In the genomic region with DNA sequence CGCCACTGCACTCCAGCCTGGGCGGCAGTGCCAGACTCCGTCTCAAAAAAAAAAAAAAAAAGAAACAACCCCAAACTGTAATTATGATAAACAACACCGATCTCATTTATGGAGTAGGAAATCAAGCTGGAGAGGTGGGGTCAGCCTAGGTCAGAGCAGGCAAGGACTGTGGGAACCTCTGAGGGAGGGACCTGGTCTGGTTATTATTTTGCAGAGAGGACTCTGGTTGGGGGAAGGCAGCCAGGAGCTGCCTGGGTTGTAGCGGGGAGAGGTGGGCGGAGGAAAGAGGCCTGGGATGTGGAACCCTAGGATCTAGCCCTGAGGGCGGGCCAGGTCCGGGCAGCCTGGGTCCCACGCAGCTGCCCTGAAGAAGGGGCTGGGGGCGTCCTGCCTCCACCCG, we compare ENCODE assay signal across 9 cellular contexts. TPM values are rescaled to one million over a fixed set of nuclear protein-coding genes. Genes with fewer than 3 reads are reported as not detected.
DNase-seq lines count a peak whose midpoint lies in the region; ATAC-seq, FAIRE-seq and TF ChIP-seq lines count a peak whose summit lies in the region.
"Had no signal": no experiment of that assay in that cellular context is flagged by ENCODE, and none has a peak within 500 bp of the region (broad histone marks: within the 10 kb centered on the region; RNA-seq: fewer than 3 reads in every experiment).

No MANE protein-coding gene starts in this region.

- H3K27ac Mint-ChIP-seq in CD4-positive, CD25-positive, alpha-beta regulatory T cell, result no peak overlapping the region

- H3K27ac ChIP-seq in CD4-positive, CD25-positive, alpha-beta regulatory T cell (ENCODE audit: insufficient read depth, low read length, poor library complexity, severe bottlenecking), result no peak overlapping the region
- no peak overlapping the region for H3K27ac ChIP-seq in OCI-LY7 (ENCODE audit: low read depth, low read length, poor library complexity, severe bottlenecking)
- no peak overlapping the region for H3K27ac ChIP-seq in duodenal mucosa (ENCODE audit: low read depth, low read length)

- POLR2A ChIA-PET in OCI-LY7 (lab: Charles Lee), result interaction anchor here (1.2 kb wide), 1 partner anchor 63 kb away, joined by 3 read pairs; no protein-coding TSS in a partner anchor

- no peaks in the 10 kb centered on the region for H3K9me3 Mint-ChIP-seq in CD4-positive, CD25-positive, alpha-beta regulatory T cell

- no peaks in the 10 kb centered on the region for H3K36me3 ChIP-seq in CD4-positive, CD25-positive, alpha-beta regulatory T cell (ENCODE audit: control insufficient read depth, insufficient read depth, low read length)
- H3K36me3 ChIP-seq in OCI-LY7 (ENCODE audit: insufficient read depth, low read length), result no peaks in the 10 kb centered on the region
- no peaks in the 10 kb centered on the region for H3K36me3 ChIP-seq in duodenal mucosa (ENCODE audit: control insufficient read depth in 1 of 2, insufficient read depth in 2 of 2, low read length in 2 of 2)

- H3K9ac ChIP-seq in duodenal mucosa (ENCODE audit: low read depth in 1 of 2, low read length in 2 of 2), result peak overlapping the region; percentile 26 to 54

- peak in 1 of 2 donors; percentile 4 for ATAC-seq in CD4-positive, CD25-positive, alpha-beta regulatory T cell (ENCODE audit: low read depth in 2 of 2)
- no peak for ATAC-seq in HG03565 (IDR thresholded peaks at IDR 0.05; ENCODE audit: unreplicated experiment)

- intact Hi-C loops in OCI-LY7 (cut with micrococcal nuclease; ENCODE audit: unreplicated experiment), result loop anchor here (1.0 kb wide), 1 partner anchor 66 kb away; no protein-coding TSS in a partner anchor

- no peaks in the 10 kb centered on the region for H3K9me2 ChIP-seq in OCI-LY7 (ENCODE audit: insufficient read depth, low read length)

- no TSS peak for BruUV-seq in OCI-LY7 (replicated peaks; lab: Mats Ljungman, UMichigan)

- peak overlapping the region; percentile 81; the same call in 1 of the 2 replicates for H2AFZ ChIP-seq in OCI-LY7 (ENCODE audit: low read length)

- no peak for TF ChIP-seq POLR2A in H54 (IDR thresholded peaks at IDR 0.05; ENCODE audit: low read depth, low read length)

- no peaks in the 10 kb centered on the region for H3K27me3 ChIP-seq in CD4-positive, CD25-positive, alpha-beta regulatory T cell (ENCODE audit: control insufficient read depth, insufficient read depth, low read length)
- no peaks in the 10 kb centered on the region for H3K27me3 ChIP-seq in duodenal mucosa (ENCODE audit: control insufficient read depth in 1 of 2, insufficient read depth in 2 of 2, low read length in 2 of 2)

- no peaks in the 10 kb centered on the region for H3K9me3 ChIP-seq in CD4-positive, CD25-positive, alpha-beta regulatory T cell (ENCODE audit: control insufficient read depth in 2 of 2, low read length in 2 of 2)
- H3K9me3 ChIP-seq in OCI-LY7 (ENCODE audit: low read length) (no peaks in the 10 kb centered on the region), duodenal mucosa (ENCODE audit: control insufficient read depth in 1 of 2, low read length in 2 of 2) (no peaks in the 10 kb centered on the region)

- CTCF ChIA-PET in OCI-LY7 (lab: Charles Lee; ENCODE audit: unreplicated experiment), result interaction anchor here (0.5 to 1.1 kb wide), 2 partner anchors 65 to 107 kb away, joined by 3 read pairs; no protein-coding TSS in a partner anchor

- H3K4me3 ChIP-seq in CD4-positive, CD25-positive, alpha-beta regulatory T cell (ENCODE audit: low read depth, low read length), result no peak overlapping the region
- H3K4me3 ChIP-seq in OCI-LY7 (ENCODE audit: low read depth, low read length, poor library complexity, severe bottlenecking) (peak overlapping the region; percentile 56), duodenal mucosa (ENCODE audit: low read depth in 1 of 2, low read length in 2 of 2) (peak overlapping the region in 1 of 2 donors; percentile 43)

- H4K20me1 ChIP-seq in OCI-LY7 (ENCODE audit: insufficient read depth, low read length), result no peaks in the 10 kb centered on the region

- H3K79me2 ChIP-seq in OCI-LY7 (ENCODE audit: insufficient read depth, low read depth, low read length), result no peaks in the 10 kb centered on the region

- TF ChIP-seq CTCF in OCI-LY7 (conservative IDR thresholded peaks at IDR 0.05; ENCODE audit: low read length), result no peak

- H3K4me3 Mint-ChIP-seq in CD4-positive, CD25-positive, alpha-beta regulatory T cell, result peak overlapping the region in 3 of 4 donors; percentile 52 to 87 (median 79)

- H3K36me3 Mint-ChIP-seq in CD4-positive, CD25-positive, alpha-beta regulatory T cell, result no peaks in the 10 kb centered on the region

- peaks cover 9% of the 10 kb centered on the region for H3K27me3 Mint-ChIP-seq in CD4-positive, CD25-positive, alpha-beta regulatory T cell

- H3K4me1 ChIP-seq in CD4-positive, CD25-positive, alpha-beta regulatory T cell (ENCODE audit: control insufficient read depth, insufficient read depth, low read length, poor library complexity, severe bottlenecking), result peaks cover 12% of the 10 kb centered on the region
- H3K4me1 ChIP-seq in OCI-LY7 (ENCODE audit: insufficient read depth, low read length, poor library complexity, severe bottlenecking), result peaks cover 6% of the 10 kb centered on the region
- peaks cover 3% of the 10 kb centered on the region in 2 donors for H3K4me1 ChIP-seq in duodenal mucosa (ENCODE audit: control insufficient read depth in 1 of 2, insufficient read depth in 2 of 2, low read length in 2 of 2)

- H3K4me2 ChIP-seq in OCI-LY7 (ENCODE audit: low read length), result peak overlapping the region; percentile 66

- no peak for DNase-seq in CD4-positive, CD25-positive, alpha-beta regulatory T cell
- DNase-seq in H54 (ENCODE audit: insufficient read length, low spot score), result peak; percentile 77
- peak; percentile 9 for DNase-seq in OCI-LY7 (ENCODE audit: low spot score)
- DNase-seq in myocyte (ENCODE audit: low read depth), result peak; percentile 39
- no peak for DNase-seq in NCI-H2107 treated with DMSO at 0.1 percent for 48 hours (lab: John Stamatoyannopoulos, UW; ENCODE audit: unreplicated experiment)
- DNase-seq in stimulated activated naive CD4-positive, alpha-beta T cell treated with Interleukin-2 at 50 U/mL for 16 hours (lab: John Stamatoyannopoulos, UW), result no peak

- H3K4me1 Mint-ChIP-seq in CD4-positive, CD25-positive, alpha-beta regulatory T cell, result peaks cover 0 to 6% (median 0%) of the 10 kb centered on the region in 4 donors

- FAIRE-seq in H54 (lab: Jason Lieb, UNC), result no peak

RNA-seq across cellular contexts. Expression of gene HS3ST6, which starts 10.9 kb away (rescaled TPM):
- not detected for total RNA-seq in CD4-positive, CD25-positive, alpha-beta regulatory T cell
- not detected for polyA plus RNA-seq in CD4-positive, CD25-positive, alpha-beta regulatory T cell
- not detected in 2 replicates for total RNA-seq in OCI-LY7 (2014; rRNA removed; shearing (Covaris generic))
- total RNA-seq in OCI-LY7 (2022) (not detected in 2 replicates), myocyte (not detected in 2 replicates)
- not detected for polyA plus RNA-seq in myocyte (2012)

RNA-seq across cellular contexts. Expression of gene MSRB1, which starts 13.9 kb away (rescaled TPM):
- 8.3 TPM for total RNA-seq in CD4-positive, CD25-positive, alpha-beta regulatory T cell
- 10 to 100 TPM; 25.0 to 50.9 (median 32.8) TPM for polyA plus RNA-seq in CD4-positive, CD25-positive, alpha-beta regulatory T cell
- total RNA-seq in OCI-LY7 (2014; rRNA removed; shearing (Covaris generic)), result 5.2 and 9.0 TPM in 2 replicates
- 17.6 and 18.0 TPM in 2 replicates for total RNA-seq in OCI-LY7 (2022)
- 23.2 and 26.8 TPM in 2 replicates for total RNA-seq in myocyte
- polyA plus RNA-seq in myocyte (2012), result 31.7 TPM

RNA-seq across cellular contexts. Expression of gene RPL3L, which starts 25.4 kb away (rescaled TPM):
- total RNA-seq in CD4-positive, CD25-positive, alpha-beta regulatory T cell, result not detected
- not detected for polyA plus RNA-seq in CD4-positive, CD25-positive, alpha-beta regulatory T cell
- 0.35 TPM in 1 of 2 replicates, not detected in the other for total RNA-seq in OCI-LY7 (2014; rRNA removed; shearing (Covaris generic))
- 0.63 and 0.72 TPM in 2 replicates for total RNA-seq in OCI-LY7 (2022)
- total RNA-seq in myocyte, result 4.0 and 5.8 TPM in 2 replicates
- polyA plus RNA-seq in myocyte (2012), result 0.18 TPM
- total RNA-seq: NCI-H460 had no signal

RNA-seq across cellular contexts. Expression of gene NDUFB10, which starts 30.2 kb away (rescaled TPM):
- total RNA-seq in CD4-positive, CD25-positive, alpha-beta regulatory T cell, result 65.1 TPM
- 100 to 1,000 TPM; 192 to 288 (median 204) TPM for polyA plus RNA-seq in CD4-positive, CD25-positive, alpha-beta regulatory T cell
- total RNA-seq in OCI-LY7 (2014; rRNA removed; shearing (Covaris generic)), result 240 and 317 TPM in 2 replicates
- total RNA-seq in OCI-LY7 (2022), result 180 and 201 TPM in 2 replicates
- total RNA-seq in myocyte, result 206 and 226 TPM in 2 replicates
- polyA plus RNA-seq in myocyte (2012), result 214 TPM

RNA-seq across cellular contexts. Expression of gene RPS2, which starts 35.5 kb away (rescaled TPM):
- total RNA-seq in CD4-positive, CD25-positive, alpha-beta regulatory T cell, result 2,223 TPM
- 1,000 to 10,000 TPM; 4,615 to 6,441 (median 5,598) TPM for polyA plus RNA-seq in CD4-positive, CD25-positive, alpha-beta regulatory T cell
- total RNA-seq in OCI-LY7 (2014; rRNA removed; shearing (Covaris generic)), result 2,266 and 2,461 TPM in 2 replicates
- total RNA-seq in OCI-LY7 (2022) (3,120 and 3,140 TPM in 2 replicates), myocyte (1,943 and 2,126 TPM in 2 replicates)
- polyA plus RNA-seq in myocyte (2012), result 2,796 TPM

Comparison
In these comparisons a context has a peak if more than half of its experiments do, and no peak if none do; other contexts are left out.
1. DNase-seq: peak in H54 (single experiment), OCI-LY7 (single experiment) and myocyte (single experiment); none in CD4-positive, CD25-positive, alpha-beta regulatory T cell (0 of 3), NCI-H2107 treated with DMSO at 0.1 percent for 48 hours (single experiment) and stimulated activated naive CD4-positive, alpha-beta T cell treated with Interleukin-2 at 50 U/mL for 16 hours (single experiment).